In the genomic region with DNA sequence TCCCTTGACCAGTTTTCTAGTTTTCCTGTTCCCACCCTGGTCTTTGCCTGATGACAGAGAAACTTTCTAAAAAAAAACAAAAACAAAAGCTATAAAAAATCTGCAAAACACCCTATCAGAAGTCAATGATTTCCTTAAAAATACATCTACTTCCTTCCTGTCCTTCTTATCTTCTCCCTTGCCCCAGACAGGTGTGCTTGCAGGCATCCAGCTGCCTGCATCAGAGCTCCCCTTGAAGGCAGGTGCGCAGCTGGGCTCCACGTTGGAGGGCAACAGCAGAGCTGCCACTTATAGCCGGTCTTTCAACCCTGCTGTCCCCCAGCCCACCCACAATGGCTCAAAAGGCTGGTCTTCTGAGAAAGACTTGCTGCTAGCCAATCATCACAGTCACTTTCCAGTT, we compare ENCODE assay signal across 27 cellular contexts. TPM values are rescaled to one million over a fixed set of nuclear protein-coding genes. Genes with fewer than 3 reads are reported as not detected.
"Had no signal": no experiment of that assay in that cellular context is flagged by ENCODE, and none has a peak within 500 bp of the region (broad histone marks: within the 10 kb centered on the region; RNA-seq: fewer than 3 reads in every experiment).

No MANE protein-coding gene starts in this region.

- H3K4me1 Mint-ChIP-seq: activated B cell treated with CpG ODN at 0.5 μM for 24 hours had no signal

- ATAC-seq: heart right ventricle; left ventricle myocardium superior; psoas muscle; right cardiac atrium; stimulated activated naive CD8-positive, alpha-beta T cell treated with anti-CD3 and anti-CD28 coated beads, Interleukin-15, Interleukin-2, amounts not matched to agents 100 U/mL and 50 U/mL, for 24 hours had no signal

- H3K9me3 Mint-ChIP-seq: activated CD4-positive, alpha-beta memory T cell treated with anti-CD3 and anti-CD28 coated beads for 36 hours; activated T-helper 2 cell treated with anti-CD3 and anti-CD28 coated beads, Interferon-gamma antibody, Interleukin-2, Interleukin-4, amounts not matched to agents 10 μg/mL and 5 μg/mL and 100 μg/mL, durations not matched to agents 14 hours and 24 hours and 36 hours; memory B cell had no signal

- H3K4me3 Mint-ChIP-seq: activated B cell treated with CpG ODN at 0.5 μM for 24 hours; activated CD4-positive, alpha-beta memory T cell treated with anti-CD3 and anti-CD28 coated beads for 36 hours; endodermal cell; memory B cell had no signal

- DNase-seq: activated B cell treated with CpG ODN at 0.5 μM for 24 hours; activated CD4-positive, alpha-beta memory T cell treated with anti-CD3 and anti-CD28 coated beads for 36 hours; activated CD4-positive, alpha-beta T cell treated with anti-CD3 and anti-CD28 coated beads for 4 hours; activated naive CD4-positive, alpha-beta T cell treated with anti-CD3 and anti-CD28 coated beads, Interleukin-2, amount 50 U/mL, for 16 hours; activated T-cell treated with anti-CD3 and anti-CD28 coated beads for 4 hours; amniotic stem cell; brain microvascular endothelial cell; central memory CD4-positive, alpha-beta T cell; colonic mucosa; endodermal cell; heart right ventricle; kidney glomerular epithelial cell; left ventricle myocardium superior; ovary; psoas muscle; right cardiac atrium; stimulated activated CD4-positive, alpha-beta T cell treated with anti-CD3 and anti-CD28 coated beads, Interleukin-2, amount 100 ng/mL, for 24 hours; stimulated activated naive CD8-positive, alpha-beta T cell treated with anti-CD3 and anti-CD28 coated beads, Interleukin-15, Interleukin-2, amounts not matched to agents 100 U/mL and 50 U/mL, for 24 hours; T-helper 9 cell; transverse colon; uterus had no signal

- H3K27ac Mint-ChIP-seq: activated CD4-positive, alpha-beta memory T cell treated with anti-CD3 and anti-CD28 coated beads for 36 hours; activated T-helper 2 cell treated with anti-CD3 and anti-CD28 coated beads, Interferon-gamma antibody, Interleukin-2, Interleukin-4, amounts not matched to agents 10 μg/mL and 5 μg/mL and 100 μg/mL, durations not matched to agents 14 hours and 24 hours and 36 hours; endodermal cell; memory B cell had no signal

- H3K27me3 Mint-ChIP-seq: activated B cell treated with CpG ODN at 0.5 μM for 24 hours; activated CD4-positive, alpha-beta memory T cell treated with anti-CD3 and anti-CD28 coated beads for 36 hours; memory B cell had no signal

RNA-seq across cellular contexts. Expression of gene SPDYE1, which starts 41.7 kb away (rescaled TPM):
- total RNA-seq: activated B cell treated with CpG ODN at 0.5 μM for 24 hours; activated CD4-positive, alpha-beta memory T cell treated with anti-CD3 and anti-CD28 coated beads for 36 hours; activated T-helper 2 cell treated with anti-CD3 and anti-CD28 coated beads, Interferon-gamma antibody, Interleukin-2, Interleukin-4, amounts not matched to agents 10 μg/mL and 5 μg/mL and 100 μg/mL, durations not matched to agents 14 hours and 24 hours and 36 hours; colonic mucosa; epithelial cell of proximal tubule; frontal cortex; left ventricle myocardium superior; psoas muscle; skeletal muscle tissue; suprapubic skin; transverse colon; uterus had no signal
